Comparison of ENCODE assay signal across 26 cellular contexts in the genomic region with DNA sequence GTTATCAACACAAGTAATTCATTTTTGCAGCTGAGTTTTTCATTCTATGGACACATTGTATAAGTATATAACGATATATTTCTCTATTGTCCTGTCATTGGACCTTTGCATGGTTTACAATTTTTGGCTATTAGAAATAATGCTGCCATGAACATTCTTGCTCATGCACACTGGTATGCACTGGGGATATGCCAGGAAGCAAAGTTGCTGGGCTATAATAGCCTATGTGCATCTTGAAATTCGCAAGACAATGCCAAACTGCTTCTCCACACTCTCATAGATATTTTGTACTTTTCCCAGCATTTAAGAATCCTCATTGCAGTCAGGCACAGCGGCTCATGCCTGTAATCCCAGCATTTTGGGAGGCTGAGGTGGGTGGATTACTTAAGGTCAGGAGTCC.
"Had no signal": no experiment of that assay in that cellular context is flagged by ENCODE, and none has a peak within 500 bp of the region (broad histone marks: within the 10 kb centered on the region; RNA-seq: fewer than 3 reads in every experiment).

No MANE protein-coding gene starts in this region.

- H3K79me2 ChIP-seq: hepatocyte had no signal

- H3K36me3 ChIP-seq: ascending aorta, brain microvascular endothelial cell, esophagus squamous epithelium, gastroesophageal sphincter, heart right ventricle had no signal

- DNase-seq: activated CD4-positive, alpha-beta memory T cell treated with anti-CD3 and anti-CD28 coated beads for 36 hours; activated CD4-positive, alpha-beta T cell treated with anti-CD3 and anti-CD28 coated beads for 36 hours; activated CD4-positive, CD25-positive, alpha-beta regulatory T cell; activated CD4-positive, CD25-positive, alpha-beta regulatory T cell treated with anti-CD3 and anti-CD28 coated beads, Interleukin-2, amount 50 U/mL, for 72 hours; activated CD8-positive, alpha-beta memory T cell treated with anti-CD3 and anti-CD28 coated beads, Interleukin-2, amount 10 ng/mL, durations not matched to agents 7 days and 5 days; activated CD8-positive, alpha-beta memory T cell treated with anti-CD3 and anti-CD28 coated beads, Interleukin-2, amount 50 U/mL, for 4 hours; activated CD8-positive, alpha-beta T cell treated with anti-CD3 and anti-CD28 coated beads, Interleukin-2, amount 10 ng/mL, durations not matched to agents 7 days and 5 days; activated effector memory CD4-positive, alpha-beta T cell treated with anti-CD3 and anti-CD28 coated beads, Interleukin-2, amount 50 U/mL, for 16 hours; activated naive CD4-positive, alpha-beta T cell treated with anti-CD3 and anti-CD28 coated beads for 36 hours; activated naive CD8-positive, alpha-beta T cell treated with anti-CD3 and anti-CD28 coated beads for 36 hours; activated naive CD8-positive, alpha-beta T cell treated with anti-CD3 and anti-CD28 coated beads, Interleukin-2, amount 50 U/mL, for 24 hours; activated T-cell treated with anti-CD3 and anti-CD28 coated beads, Interleukin-2, amount 50 U/mL, for 1 hour; activated T-cell treated with anti-CD3 and anti-CD28 coated beads, Interleukin-2, amount 50 U/mL, for 48 hours; brain microvascular endothelial cell; cortex of kidney; dermis blood vessel endothelial cell; effector CD4-positive, alpha-beta T cell; effector memory CD8-positive, alpha-beta T cell; erythroblast; esophagus squamous epithelium; foreskin melanocyte; heart right ventricle; T-helper 2 cell had no signal

- H3K27me3 ChIP-seq: ascending aorta, brain microvascular endothelial cell, esophagus squamous epithelium, gastroesophageal sphincter, heart right ventricle, hepatocyte had no signal

- H3K27ac ChIP-seq: ascending aorta, brain microvascular endothelial cell, esophagus squamous epithelium, gastroesophageal sphincter, heart right ventricle, hepatocyte had no signal

- H3K4me2 ChIP-seq: hepatocyte had no signal

- H3K9me3 ChIP-seq: ascending aorta, esophagus squamous epithelium, gastroesophageal sphincter, heart right ventricle had no signal

- H3K4me1 ChIP-seq: ascending aorta, esophagus squamous epithelium, gastroesophageal sphincter, heart right ventricle had no signal

- H3K4me3 ChIP-seq: ascending aorta, esophagus squamous epithelium, gastroesophageal sphincter, heart right ventricle, hepatocyte had no signal

- H2AFZ ChIP-seq: hepatocyte had no signal
